In the genomic region with DNA sequence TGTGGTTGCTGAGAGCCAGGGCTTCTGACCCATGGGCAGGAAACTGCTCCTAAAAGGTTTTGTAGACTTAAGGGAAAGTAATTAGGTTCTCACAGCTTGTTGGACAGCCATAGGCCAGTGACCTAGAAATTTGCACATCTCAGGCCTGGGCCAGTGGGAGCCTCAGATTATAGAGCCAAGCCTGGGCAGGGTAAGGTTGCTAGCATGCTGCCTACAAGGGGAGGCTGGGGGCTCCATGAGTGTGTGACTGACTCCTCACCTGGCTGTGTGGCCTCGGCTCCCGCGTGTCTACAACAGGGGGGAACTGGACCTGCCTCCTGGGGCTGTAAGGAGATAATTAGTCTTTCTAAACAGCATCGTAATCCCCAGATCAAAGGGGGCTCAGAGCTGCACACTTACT, we compare ENCODE assay signal across 1 cellular context.
TF ChIP-seq lines count a peak whose summit lies in the region.

No MANE protein-coding gene starts in this region.

TF ChIP-seq in K562, 482 proteins besides CTCF, POLR2A, EP300 and RAD21 (continued from another document):
- TF ChIP-seq, protein P1, sequence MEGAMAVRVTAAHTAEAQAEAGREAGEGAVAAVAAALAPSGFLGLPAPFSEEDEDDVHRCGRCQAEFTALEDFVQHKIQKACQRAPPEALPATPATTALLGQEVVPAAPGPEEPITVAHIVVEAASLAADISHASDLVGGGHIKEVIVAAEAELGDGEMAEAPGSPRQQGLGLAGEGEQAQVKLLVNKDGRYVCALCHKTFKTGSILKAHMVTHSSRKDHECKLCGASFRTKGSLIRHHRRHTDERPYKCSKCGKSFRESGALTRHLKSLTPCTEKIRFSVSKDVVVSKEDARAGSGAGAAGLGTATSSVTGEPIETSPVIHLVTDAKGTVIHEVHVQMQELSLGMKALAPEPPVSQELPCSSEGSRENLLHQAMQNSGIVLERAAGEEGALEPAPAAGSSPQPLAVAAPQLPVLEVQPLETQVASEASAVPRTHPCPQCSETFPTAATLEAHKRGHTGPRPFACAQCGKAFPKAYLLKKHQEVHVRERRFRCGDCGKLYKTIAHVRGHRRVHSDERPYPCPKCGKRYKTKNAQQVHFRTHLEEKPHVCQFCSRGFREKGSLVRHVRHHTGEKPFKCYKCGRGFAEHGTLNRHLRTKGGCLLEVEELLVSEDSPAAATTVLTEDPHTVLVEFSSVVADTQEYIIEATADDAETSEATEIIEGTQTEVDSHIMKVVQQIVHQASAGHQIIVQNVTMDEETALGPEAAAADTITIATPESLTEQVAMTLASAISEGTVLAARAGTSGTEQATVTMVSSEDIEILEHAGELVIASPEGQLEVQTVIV (CRISPR knock-in tag; IDR thresholded peaks at IDR 0.05; ENCODE audit: borderline replicate concordance), result no peak
- TF ChIP-seq ZNF436 (CRISPR knock-in tag; IDR thresholded peaks at IDR 0.05), result no peak
- TF ChIP-seq ZNF408 (CRISPR knock-in tag; IDR thresholded peaks at IDR 0.05; ENCODE audit: low read depth), result no peak
- TF ChIP-seq, protein P2, sequence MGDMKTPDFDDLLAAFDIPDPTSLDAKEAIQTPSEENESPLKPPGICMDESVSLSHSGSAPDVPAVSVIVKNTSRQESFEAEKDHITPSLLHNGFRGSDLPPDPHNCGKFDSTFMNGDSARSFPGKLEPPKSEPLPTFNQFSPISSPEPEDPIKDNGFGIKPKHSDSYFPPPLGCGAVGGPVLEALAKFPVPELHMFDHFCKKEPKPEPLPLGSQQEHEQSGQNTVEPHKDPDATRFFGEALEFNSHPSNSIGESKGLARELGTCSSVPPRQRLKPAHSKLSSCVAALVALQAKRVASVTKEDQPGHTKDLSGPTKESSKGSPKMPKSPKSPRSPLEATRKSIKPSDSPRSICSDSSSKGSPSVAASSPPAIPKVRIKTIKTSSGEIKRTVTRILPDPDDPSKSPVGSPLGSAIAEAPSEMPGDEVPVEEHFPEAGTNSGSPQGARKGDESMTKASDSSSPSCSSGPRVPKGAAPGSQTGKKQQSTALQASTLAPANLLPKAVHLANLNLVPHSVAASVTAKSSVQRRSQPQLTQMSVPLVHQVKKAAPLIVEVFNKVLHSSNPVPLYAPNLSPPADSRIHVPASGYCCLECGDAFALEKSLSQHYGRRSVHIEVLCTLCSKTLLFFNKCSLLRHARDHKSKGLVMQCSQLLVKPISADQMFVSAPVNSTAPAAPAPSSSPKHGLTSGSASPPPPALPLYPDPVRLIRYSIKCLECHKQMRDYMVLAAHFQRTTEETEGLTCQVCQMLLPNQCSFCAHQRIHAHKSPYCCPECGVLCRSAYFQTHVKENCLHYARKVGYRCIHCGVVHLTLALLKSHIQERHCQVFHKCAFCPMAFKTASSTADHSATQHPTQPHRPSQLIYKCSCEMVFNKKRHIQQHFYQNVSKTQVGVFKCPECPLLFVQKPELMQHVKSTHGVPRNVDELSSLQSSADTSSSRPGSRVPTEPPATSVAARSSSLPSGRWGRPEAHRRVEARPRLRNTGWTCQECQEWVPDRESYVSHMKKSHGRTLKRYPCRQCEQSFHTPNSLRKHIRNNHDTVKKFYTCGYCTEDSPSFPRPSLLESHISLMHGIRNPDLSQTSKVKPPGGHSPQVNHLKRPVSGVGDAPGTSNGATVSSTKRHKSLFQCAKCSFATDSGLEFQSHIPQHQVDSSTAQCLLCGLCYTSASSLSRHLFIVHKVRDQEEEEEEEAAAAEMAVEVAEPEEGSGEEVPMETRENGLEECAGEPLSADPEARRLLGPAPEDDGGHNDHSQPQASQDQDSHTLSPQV (IDR thresholded peaks at IDR 0.05), result no peak
- no peak for TF ChIP-seq SAFB2 (IDR thresholded peaks at IDR 0.05; ENCODE audit: borderline replicate concordance, low read depth, low read length, severe bottlenecking)
- TF ChIP-seq EWSR1 (IDR thresholded peaks at IDR 0.05; ENCODE audit: borderline replicate concordance, low read depth, partially characterized antibody), result no peak
